In genomic region chr12:113559466-113559865, GRCh38 we compare ENCODE assay signal across 28 cellular contexts.
"Had no signal": no experiment of that assay in that cellular context is flagged by ENCODE, and none has a peak within 500 bp of the region (broad histone marks: within the 10 kb centered on the region; RNA-seq: fewer than 3 reads in every experiment).

No MANE protein-coding gene starts in this region.

- H3K4me3 ChIP-seq: colonic mucosa, coronary artery, dorsolateral prefrontal cortex, esophagus muscularis mucosa, esophagus squamous epithelium, gastrocnemius medialis, gastroesophageal sphincter, heart left ventricle, heart right ventricle had no signal

- DNase-seq: colonic mucosa; cortex of kidney; dermis blood vessel endothelial cell; dorsolateral prefrontal cortex; effector CD4-positive, alpha-beta T cell; effector CD8-positive, alpha-beta T cell; effector memory CD4-positive, alpha-beta T cell; effector memory CD8-positive, alpha-beta T cell; endodermal cell; erythroblast; esophagus squamous epithelium; foreskin fibroblast; foreskin keratinocyte; foreskin melanocyte; gastrocnemius medialis; glutamatergic neuron; head of caudate nucleus; heart left ventricle; heart right ventricle had no signal

- H3K27me3 ChIP-seq: colonic mucosa, foreskin keratinocyte had no signal

- FAIRE-seq: colon, endometrium, endothelial cell of umbilical vein, frontal cortex had no signal

- H3K4me1 ChIP-seq: colonic mucosa, esophagus muscularis mucosa, esophagus squamous epithelium, foreskin keratinocyte, gastrocnemius medialis, gastroesophageal sphincter, heart left ventricle, heart right ventricle had no signal

- ATAC-seq: effector memory CD8-positive, alpha-beta T cell; esophagus mucosa; foreskin keratinocyte; gastrocnemius medialis; gastroesophageal sphincter; heart left ventricle; heart right ventricle had no signal

- H3K9me3 ChIP-seq: colonic mucosa, esophagus squamous epithelium, gastrocnemius medialis had no signal

- H3K36me3 ChIP-seq: colonic mucosa, esophagus muscularis mucosa, esophagus squamous epithelium, gastrocnemius medialis, gastroesophageal sphincter, heart left ventricle, heart right ventricle had no signal

- H3K27ac ChIP-seq: colonic mucosa, coronary artery, dorsolateral prefrontal cortex, epithelial cell of prostate, esophagus muscularis mucosa, esophagus squamous epithelium, foreskin keratinocyte, gastrocnemius medialis, gastroesophageal sphincter, heart left ventricle, heart right ventricle had no signal
